In genomic region chr6:34045698-34046097, GRCh38 we compare ENCODE assay signal across 15 cellular contexts.
A peak's percentile ranks its signal among the peaks of the same experiment; 100 is the strongest.
DNase-seq lines count a peak whose midpoint lies in the region; ATAC-seq and TF ChIP-seq lines count a peak whose summit lies in the region.
"Had no signal": no experiment of that assay in that cellular context is flagged by ENCODE, and none has a peak within 500 bp of the region (broad histone marks: within the 10 kb centered on the region; RNA-seq: fewer than 3 reads in every experiment).

No MANE protein-coding gene starts in this region.

- H3K4me1 ChIP-seq in BLaER1 (peaks cover 33% of the 10 kb centered on the region), HEK293 (ENCODE audit: control insufficient read depth, insufficient read depth, low read length) (no peaks in the 10 kb centered on the region)
- H3K4me1 ChIP-seq: Caco-2, HAP-1 had no signal

- H3K36me3 ChIP-seq in BLaER1 (no peaks in the 10 kb centered on the region), HEK293 (ENCODE audit: control insufficient read depth in 2 of 2, insufficient read depth in 1 of 2, low read length in 2 of 2) (no peaks in the 10 kb centered on the region), neural cell (ENCODE audit: insufficient read depth, low read length) (no peaks in the 10 kb centered on the region)
- H3K36me3 ChIP-seq: HAP-1 had no signal

- H3K9me3 ChIP-seq in BLaER1, result no peaks in the 10 kb centered on the region
- no peaks in the 10 kb centered on the region for H3K9me3 ChIP-seq in HEK293 (ENCODE audit: control insufficient read depth, insufficient read depth, low read depth, low read length)
- H3K9me3 ChIP-seq in neural cell (ENCODE audit: low read length), result no peaks in the 10 kb centered on the region
- H3K9me3 ChIP-seq: Caco-2, HAP-1 had no signal

- TF ChIP-seq EP300 in neural cell (conservative IDR thresholded peaks at IDR 0.05; ENCODE audit: poor library complexity, severe bottlenecking), result peak; percentile 53

- H3K27ac ChIP-seq in BLaER1 (no peak overlapping the region), HEK293 (ENCODE audit: extremely low read depth, low read depth, low read length) (no peak overlapping the region), neural cell (ENCODE audit: low read length) (peak overlapping the region; percentile 85)
- H3K27ac ChIP-seq: C4-2B, HL-60 had no signal

- TF ChIP-seq RAD21 in neural cell (conservative IDR thresholded peaks at IDR 0.05), result peak; percentile 19

- no peak overlapping the region for H2AFZ ChIP-seq in neural cell (ENCODE audit: low read depth, low read length)

- peak; percentile 45; the same call in 2 of the 3 replicates for ATAC-seq in SK-N-SH treated with all-trans-retinoic acid at 6 μM for 48 hours
- ATAC-seq in GM21825 (IDR thresholded peaks at IDR 0.05; ENCODE audit: unreplicated experiment), result no peak
- ATAC-seq: K562 had no signal

- H3K27me3 ChIP-seq in BLaER1 (no peaks in the 10 kb centered on the region), neural cell (ENCODE audit: insufficient read depth, low read depth, low read length) (no peaks in the 10 kb centered on the region)

- DNase-seq in pons (ENCODE audit: low spot score), result no peak
- no peak for DNase-seq in foreskin fibroblast
- DNase-seq: Caco-2, DMS79, IMR-90 had no signal

- no peaks in the 10 kb centered on the region for H3K9me2 ChIP-seq in neural cell (ENCODE audit: insufficient read depth, low read length)

- no peak for TF ChIP-seq CTCF in HEK293 (tag by site-specific recombination; IDR thresholded peaks at IDR 0.05)
- no peak for TF ChIP-seq CTCF in neural cell (IDR thresholded peaks at IDR 0.05; ENCODE audit: poor library complexity, severe bottlenecking)
- TF ChIP-seq CTCF in foreskin fibroblast (IDR thresholded peaks at IDR 0.05; ENCODE audit: low read depth, low read length), result no peak

- no peak overlapping the region for H3K4me3 ChIP-seq in BLaER1
- H3K4me3 ChIP-seq in HEK293 (ENCODE audit: low read depth, low read length), result no peak overlapping the region
- peak overlapping the region; percentile 45 for H3K4me3 ChIP-seq in neural cell (ENCODE audit: low read length)
- no peak overlapping the region for H3K4me3 ChIP-seq in foreskin fibroblast (ENCODE audit: low read depth in 1 of 2, low read length in 2 of 2)
- H3K4me3 ChIP-seq: GM12878, HAP-1, K562 had no signal

- CTCF ChIA-PET in HEK293 (lab: Yijun Ruan, JAX), result interaction anchor here (0.7 to 2.0 kb wide), 3 partner anchors 9 to 110 kb away, joined by 3 to 18 read pairs (median 3); no protein-coding TSS in a partner anchor

- H3K4me2 ChIP-seq in BLaER1 (peak overlapping the region; percentile 51; the same call in 1 of the 2 replicates), neural cell (ENCODE audit: low read length) (peak overlapping the region; percentile 53)

- POLR2A ChIA-PET in HEK293 (lab: Yijun Ruan, JAX), result no interaction called here

- peaks cover 6% of the 10 kb centered on the region; the same call in 1 of the 2 replicates for H4K20me1 ChIP-seq in BLaER1
- no peaks in the 10 kb centered on the region for H4K20me1 ChIP-seq in neural cell (ENCODE audit: insufficient read depth)

- H3K9ac ChIP-seq in BLaER1, result no peak overlapping the region
- peak overlapping the region; percentile 59 for H3K9ac ChIP-seq in neural cell (ENCODE audit: low read length)

- H3K79me2 ChIP-seq in neural cell (replicated peaks; ENCODE audit: insufficient read depth, low read length), result no peaks in the 10 kb centered on the region

- no peaks in the 10 kb centered on the region for H3F3A ChIP-seq in neural cell (ENCODE audit: insufficient read depth, low read length, poor library complexity, severe bottlenecking)

TF ChIP-seq in HEK293, 187 proteins besides CTCF, POLR2A, EP300 and RAD21:
- TF ChIP-seq BCL11A (tag by site-specific recombination; IDR thresholded peaks at IDR 0.05; ENCODE audit: low read depth), result no peak
- 0 out of 2 replicates have a peak, but pooled peaks have one; percentile 11 for TF ChIP-seq SCRT2 (tag by site-specific recombination; IDR thresholded peaks at IDR 0.05)

TF ChIP-seq in SK-N-SH treated with all-trans-retinoic acid at 6 μM for 48 hours, 23 proteins besides CTCF, POLR2A, EP300 and RAD21:
- TF ChIP-seq TCF4 (CRISPR knock-in tag; IDR thresholded peaks at IDR 0.05; ENCODE audit: borderline replicate concordance) (peak; percentile 60; the same call in 1 of the 2 replicates), BACH2 (CRISPR knock-in tag; IDR thresholded peaks at IDR 0.05; ENCODE audit: borderline replicate concordance) (no peak), GLIS3 (CRISPR knock-in tag; IDR thresholded peaks at IDR 0.05) (no peak)

TF ChIP-seq in neural cell, 6 proteins besides CTCF, POLR2A, EP300 and RAD21:
- TF ChIP-seq EZH2 (IDR thresholded peaks at IDR 0.05; ENCODE audit: borderline replicate concordance, insufficient read depth, low read length, poor library complexity, severe bottlenecking) (no peak), TAF1 (IDR thresholded peaks at IDR 0.05; ENCODE audit: low read depth) (no peak), REST (IDR thresholded peaks at IDR 0.05; ENCODE audit: borderline replicate concordance) (no peak), POLR2AphosphoS5 (IDR thresholded peaks at IDR 0.05) (no peak), MXI1 (conservative IDR thresholded peaks at IDR 0.05; ENCODE audit: poor library complexity, severe bottlenecking) (no peak), SMC3 (conservative IDR thresholded peaks at IDR 0.05; ENCODE audit: poor library complexity) (no peak)
TF ChIP-seq in neural cell: peak in this region for 0.
